ENCODE assay signal across 10 cellular contexts in the genomic region with DNA sequence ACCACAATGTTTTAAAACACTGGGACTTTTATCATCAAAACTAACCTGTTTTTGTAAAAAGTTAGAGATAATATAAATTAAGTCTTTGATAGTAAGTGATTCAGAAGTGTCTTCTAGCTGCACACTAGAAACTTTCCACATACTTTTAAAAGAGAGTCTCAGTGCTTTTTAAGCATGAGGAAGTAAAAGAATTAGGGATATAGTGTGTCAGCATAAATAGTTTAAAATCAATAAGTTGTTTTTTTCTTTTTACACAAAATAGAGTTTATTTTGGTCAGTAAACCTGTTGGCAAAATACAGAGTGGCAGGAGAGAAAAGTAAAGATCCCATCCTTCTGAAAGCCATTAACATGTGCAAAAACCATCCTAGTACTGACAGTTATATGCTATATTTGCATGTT. TPM values are rescaled to one million over a fixed set of nuclear protein-coding genes. Genes with fewer than 3 reads are reported as not detected.
A peak's percentile ranks its signal among the peaks of the same experiment; 100 is the strongest.
DNase-seq lines count a peak whose midpoint lies in the region; ATAC-seq and TF ChIP-seq lines count a peak whose summit lies in the region.
"Had no signal": no experiment of that assay in that cellular context is flagged by ENCODE, and none has a peak within 500 bp of the region (broad histone marks: within the 10 kb centered on the region; RNA-seq: fewer than 3 reads in every experiment).

No MANE protein-coding gene starts in this region.

- peaks cover 25% of the 10 kb centered on the region for H3K36me3 Mint-ChIP-seq in endodermal cell (ENCODE audit: low read depth)

- DNase-seq in GM12864 (ENCODE audit: low read depth) (no peak), endodermal cell (no peak), prostate gland (ENCODE audit: low spot score) (no peak), Peyer's patch (no peak), spleen (no peak), amniotic stem cell (lab: John Stamatoyannopoulos, UW) (no peak)
- DNase-seq: NCI-H2081; stimulated activated CD4-positive, alpha-beta T cell treated with anti-CD3 and anti-CD28 coated beads, Interleukin-15, amount 100 ng/mL, for 24 hours had no signal

- H3K9me3 Mint-ChIP-seq in endodermal cell: no peaks in the 10 kb centered on the region

- TF ChIP-seq POLR2A in prostate gland (IDR thresholded peaks at IDR 0.05) (no peak), Peyer's patch (IDR thresholded peaks at IDR 0.05) (no peak), spleen (IDR thresholded peaks at IDR 0.05) (no peak)

- H3K9me3 ChIP-seq in OCI-LY1 (ENCODE audit: low read length) (no peaks in the 10 kb centered on the region), endodermal cell (ENCODE audit: control insufficient read depth, low read length) (no peaks in the 10 kb centered on the region), prostate gland (no peaks in the 10 kb centered on the region), Peyer's patch (no peaks in the 10 kb centered on the region), spleen (no peaks in the 10 kb centered on the region)

- H3K27me3 Mint-ChIP-seq in endodermal cell (ENCODE audit: insufficient read depth): no peaks in the 10 kb centered on the region

- no peak overlapping the region for H3K27ac Mint-ChIP-seq in endodermal cell

- TF ChIP-seq CTCF in GM12864 (IDR thresholded peaks at IDR 0.05; ENCODE audit: low read depth, low read length, missing control alignments) (no peak), OCI-LY1 (IDR thresholded peaks at IDR 0.05; ENCODE audit: low read length) (no peak), endodermal cell (conservative IDR thresholded peaks at IDR 0.05) (no peak), prostate gland (IDR thresholded peaks at IDR 0.05) (no peak), Peyer's patch (IDR thresholded peaks at IDR 0.05) (no peak), spleen (IDR thresholded peaks at IDR 0.05 in 8 of 11, conservative IDR thresholded peaks at IDR 0.05 in 3 of 11) (no peak)

- H3K9ac ChIP-seq in OCI-LY1 (ENCODE audit: low read length): peak overlapping the region; percentile 80
- H3K9ac ChIP-seq in endodermal cell (ENCODE audit: extremely low read depth, low read length, poor library complexity, severe bottlenecking): no peak overlapping the region

- intact Hi-C loops in prostate gland (cut with DNase I) (no loop called here), spleen (cut with DNase I; ENCODE audit: low total_unique reads) (no loop called here)

- H3K27ac ChIP-seq in OCI-LY1 (ENCODE audit: low read depth, low read length, poor library complexity, severe bottlenecking) (peak overlapping the region; percentile 53), endodermal cell (ENCODE audit: low read depth, low read length) (no peak overlapping the region), prostate gland (peak overlapping the region; percentile 88 to 91), Peyer's patch (peak overlapping the region in 2 of 4 donors; percentile 90 to 94), spleen (peak overlapping the region in 1 of 8 donors; percentile 96)

- peaks cover 54% of the 10 kb centered on the region for H3K79me2 ChIP-seq in OCI-LY1 (ENCODE audit: insufficient read depth, low read length)

- H3K4me1 Mint-ChIP-seq in endodermal cell: peaks cover 13% of the 10 kb centered on the region

- no peak overlapping the region for H2AFZ ChIP-seq in OCI-LY1 (ENCODE audit: low read length)

- H3K36me3 ChIP-seq in OCI-LY1 (ENCODE audit: insufficient read depth, low read length) (peaks cover 12% of the 10 kb centered on the region), endodermal cell (ENCODE audit: control insufficient read depth, insufficient read depth, low read length) (peaks cover 4% of the 10 kb centered on the region), prostate gland (no peaks in the 10 kb centered on the region), Peyer's patch (no peaks in the 10 kb centered on the region), spleen (peaks cover 0 to 26% (median 2%) of the 10 kb centered on the region in 6 donors)

- H3K4me3 ChIP-seq in GM12864 (ENCODE audit: low read depth, low read length) (peak overlapping the region; percentile 21; the same call in 1 of the 2 replicates), OCI-LY1 (ENCODE audit: low read depth, low read length, poor library complexity, severe bottlenecking) (peak overlapping the region; percentile 79), endodermal cell (ENCODE audit: low read length) (peak overlapping the region; percentile 93), prostate gland (no peak overlapping the region), Peyer's patch (peak overlapping the region in 1 of 4 donors; percentile 74), spleen (peak overlapping the region in 2 of 8 donors; percentile 84 to 97)

- H3F3A ChIP-seq in OCI-LY1 (ENCODE audit: insufficient read depth, low read length): no peaks in the 10 kb centered on the region

- peaks cover 24% of the 10 kb centered on the region for H3K4me1 ChIP-seq in OCI-LY1 (ENCODE audit: insufficient read depth, low read length, severe bottlenecking)
- no peaks in the 10 kb centered on the region for H3K4me1 ChIP-seq in endodermal cell (ENCODE audit: control insufficient read depth, insufficient read depth, low read length)
- peaks cover 5% of the 10 kb centered on the region for H3K4me1 ChIP-seq in prostate gland (replicated peaks)
- H3K4me1 ChIP-seq in Peyer's patch: peaks cover 0 to 9% (median 0%) of the 10 kb centered on the region in 4 donors
- peaks cover 8 to 38% (median 21%) of the 10 kb centered on the region in 6 donors for H3K4me1 ChIP-seq in spleen

- H3K9me2 ChIP-seq in OCI-LY1 (ENCODE audit: low read depth, low read length): no peaks in the 10 kb centered on the region

- H3K4me2 ChIP-seq in OCI-LY1 (ENCODE audit: low read length): peak overlapping the region; percentile 98

- ATAC-seq in HG02973 (IDR thresholded peaks at IDR 0.05; ENCODE audit: unreplicated experiment): no peak

- H3K4me3 Mint-ChIP-seq in endodermal cell: peak overlapping the region; percentile 83

- H4K20me1 ChIP-seq in OCI-LY1 (ENCODE audit: insufficient read depth, low read length): no peaks in the 10 kb centered on the region

- H3K27me3 ChIP-seq in OCI-LY1 (ENCODE audit: insufficient read depth, low read length): no peaks in the 10 kb centered on the region
- no peaks in the 10 kb centered on the region for H3K27me3 ChIP-seq in endodermal cell (ENCODE audit: control insufficient read depth, insufficient read depth, low read length, poor library complexity, severe bottlenecking)
- no peaks in the 10 kb centered on the region for H3K27me3 ChIP-seq in prostate gland (replicated peaks; ENCODE audit: insufficient read depth)
- H3K27me3 ChIP-seq in Peyer's patch: no peaks in the 10 kb centered on the region
- no peaks in the 10 kb centered on the region for H3K27me3 ChIP-seq in spleen (replicated peaks in 1 of 7)

RNA-seq across cellular contexts. Expression of gene DNM1L, which starts 1.7 kb away (rescaled TPM):
- 100 to 1,000 TPM; 100 to 156 TPM for total RNA-seq in endodermal cell
- polyA plus RNA-seq in endodermal cell (2013, experiment 1 of 2): 74.7 TPM
- 74.6 TPM for polyA plus RNA-seq in endodermal cell (2013, experiment 2 of 2)
- total RNA-seq in prostate gland: 10 to 100 TPM; 37.3 to 47.5 TPM
- 10 to 100 TPM; 30.6 to 91.6 (median 50.0) TPM for total RNA-seq in Peyer's patch
- total RNA-seq in spleen: 10 to 100 TPM; 40.5 to 73.7 (median 56.0) TPM
- 10 to 100 TPM; 19.2 to 26.0 (median 24.8) TPM for polyA plus RNA-seq in spleen

Comparison
In these comparisons a context has a peak if more than half of its experiments do, and no peak if none do; other contexts are left out.
1. H3K4me3 ChIP-seq: peak in GM12864 (single experiment), OCI-LY1 (single experiment) and endodermal cell (single experiment); none in prostate gland (0 of 2).